8 cellular contexts compared by ENCODE assay signal in the genomic region with DNA sequence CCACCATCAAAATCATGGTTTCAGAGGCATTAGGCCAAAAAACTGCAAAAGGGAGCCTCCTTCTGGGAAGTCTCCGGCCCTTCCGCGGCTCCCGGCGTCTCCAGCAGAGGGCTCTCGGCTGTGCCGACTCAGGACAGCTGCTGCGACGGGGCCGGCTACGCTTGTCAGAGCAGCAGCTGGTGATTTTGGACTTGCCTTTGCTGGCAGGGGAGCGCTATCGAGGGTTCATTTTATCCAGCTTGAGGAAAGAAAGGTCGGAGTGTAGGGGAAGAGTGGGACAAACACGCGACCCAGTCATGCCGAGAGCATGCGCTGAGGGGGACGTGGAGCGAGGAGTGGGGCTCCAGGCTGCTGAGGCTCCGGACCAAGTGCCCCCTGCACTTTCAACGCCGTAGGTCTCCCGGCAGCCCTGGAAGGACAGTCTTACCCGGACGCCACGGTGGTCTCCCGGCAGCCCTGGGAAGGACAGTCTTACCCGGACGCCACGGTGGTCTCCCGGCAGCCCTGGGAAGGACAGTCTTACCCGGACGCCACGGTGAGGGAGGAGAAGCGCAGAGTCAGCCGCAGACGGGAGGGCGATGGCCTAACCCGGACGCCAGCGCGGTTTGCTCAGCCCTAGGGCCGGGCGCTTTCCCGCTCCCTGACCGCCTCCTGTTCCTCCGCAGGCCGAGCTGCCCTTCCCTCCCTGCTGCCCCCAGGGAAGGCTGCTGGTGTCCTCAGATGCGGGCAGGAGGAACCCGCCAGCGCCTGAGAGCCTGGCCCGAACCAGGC.
DNase-seq lines count a peak whose midpoint lies in the region; ATAC-seq and TF ChIP-seq lines count a peak whose summit lies in the region.

No MANE protein-coding gene starts in this region.

- ATAC-seq in GM21737 (IDR thresholded peaks at IDR 0.05; ENCODE audit: unreplicated experiment), result peak; percentile 92

- H3K4me3 ChIP-seq in LNCaP clone FGC (ENCODE audit: low read depth, low read length) (no peak overlapping the region), choroid plexus epithelial cell (ENCODE audit: low read depth, low read length) (peak overlapping the region; percentile 60)

- TF ChIP-seq CTCF in LNCaP clone FGC (IDR thresholded peaks at IDR 0.05; ENCODE audit: control insufficient read depth, extremely low read depth, insufficient read depth) (peak; percentile 75), choroid plexus epithelial cell (conservative IDR thresholded peaks at IDR 0.05; ENCODE audit: low read depth, low read length) (peak; percentile 97)

- DNase-seq in DMS53 (lab: John Stamatoyannopoulos, UW) (peak; percentile 90), LNCaP clone FGC (ENCODE audit: low read depth) (no peak), choroid plexus epithelial cell (ENCODE audit: low read depth) (peak; percentile 89), kidney glomerular epithelial cell (lab: John Stamatoyannopoulos, UW) (peak; percentile 10), cerebellar nuclear complex (lab: John Stamatoyannopoulos, UW) (no peak)
- DNase-seq in activated CD4-positive, alpha-beta T cell treated with anti-CD3 and anti-CD28 coated beads for 1 hour, result peak; percentile 34
- DNase-seq in stimulated activated CD4-positive, alpha-beta T cell treated with anti-CD3 and anti-CD28 coated beads, Interleukin-15, amount 100 ng/mL, for 48 hours (ENCODE audit: low read depth in 2 of 2), result peak; percentile 30 to 40

Comparison
In these comparisons a context has a peak if more than half of its experiments do, and no peak if none do; other contexts are left out.
1. DNase-seq: peak in DMS53 (single experiment), activated CD4-positive, alpha-beta T cell treated with anti-CD3 and anti-CD28 coated beads for 1 hour (single experiment), choroid plexus epithelial cell (single experiment), kidney glomerular epithelial cell (single experiment) and stimulated activated CD4-positive, alpha-beta T cell treated with anti-CD3 and anti-CD28 coated beads, Interleukin-15, amount 100 ng/mL, for 48 hours (2 of 2); none in LNCaP clone FGC (single experiment) and cerebellar nuclear complex (0 of 2).